1 cellular context compared by ENCODE assay signal in the genomic region with DNA sequence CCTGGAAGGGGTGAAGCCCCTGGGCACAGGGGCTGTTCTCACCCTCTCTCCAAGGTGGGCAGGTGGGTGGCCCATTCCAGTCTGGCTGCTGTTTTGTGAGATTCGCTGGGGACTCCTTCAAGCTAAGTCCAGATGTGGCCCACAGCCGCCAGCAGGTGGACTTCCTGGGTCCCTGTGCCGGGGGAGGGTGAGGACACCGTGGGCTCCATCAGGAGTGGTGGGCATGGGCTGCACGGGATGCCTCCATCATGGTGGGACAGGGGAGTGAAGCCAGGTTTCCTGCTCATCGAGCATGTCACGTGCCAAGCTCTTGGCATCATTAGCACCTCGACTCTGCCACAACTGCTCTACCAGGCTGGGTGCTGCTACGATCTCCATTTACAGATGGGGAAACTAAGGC.
TF ChIP-seq lines count a peak whose summit lies in the region.

No MANE protein-coding gene starts in this region.

TF ChIP-seq in HCT116, 20 proteins besides CTCF, POLR2A, EP300 and RAD21 (continued from another document):
- TF ChIP-seq, protein P1, sequence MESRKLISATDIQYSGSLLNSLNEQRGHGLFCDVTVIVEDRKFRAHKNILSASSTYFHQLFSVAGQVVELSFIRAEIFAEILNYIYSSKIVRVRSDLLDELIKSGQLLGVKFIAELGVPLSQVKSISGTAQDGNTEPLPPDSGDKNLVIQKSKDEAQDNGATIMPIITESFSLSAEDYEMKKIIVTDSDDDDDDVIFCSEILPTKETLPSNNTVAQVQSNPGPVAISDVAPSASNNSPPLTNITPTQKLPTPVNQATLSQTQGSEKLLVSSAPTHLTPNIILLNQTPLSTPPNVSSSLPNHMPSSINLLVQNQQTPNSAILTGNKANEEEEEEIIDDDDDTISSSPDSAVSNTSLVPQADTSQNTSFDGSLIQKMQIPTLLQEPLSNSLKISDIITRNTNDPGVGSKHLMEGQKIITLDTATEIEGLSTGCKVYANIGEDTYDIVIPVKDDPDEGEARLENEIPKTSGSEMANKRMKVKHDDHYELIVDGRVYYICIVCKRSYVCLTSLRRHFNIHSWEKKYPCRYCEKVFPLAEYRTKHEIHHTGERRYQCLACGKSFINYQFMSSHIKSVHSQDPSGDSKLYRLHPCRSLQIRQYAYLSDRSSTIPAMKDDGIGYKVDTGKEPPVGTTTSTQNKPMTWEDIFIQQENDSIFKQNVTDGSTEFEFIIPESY (IDR thresholded peaks at IDR 0.05; ENCODE audit: extremely low read depth, insufficient replicate concordance, low read length), result no peak
- TF ChIP-seq YY1 (IDR thresholded peaks at IDR 0.05; ENCODE audit: extremely low read depth, insufficient replicate concordance, low read depth, low read length), result no peak
- TF ChIP-seq, protein P2, sequence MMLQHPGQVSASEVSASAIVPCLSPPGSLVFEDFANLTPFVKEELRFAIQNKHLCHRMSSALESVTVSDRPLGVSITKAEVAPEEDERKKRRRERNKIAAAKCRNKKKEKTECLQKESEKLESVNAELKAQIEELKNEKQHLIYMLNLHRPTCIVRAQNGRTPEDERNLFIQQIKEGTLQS (IDR thresholded peaks at IDR 0.05), result no peak
- no peak for TF ChIP-seq SRF (IDR thresholded peaks at IDR 0.05; ENCODE audit: low read depth)
- no peak for TF ChIP-seq ELF1 (IDR thresholded peaks at IDR 0.05; ENCODE audit: borderline replicate concordance, low read depth)
- TF ChIP-seq FOSL1 (IDR thresholded peaks at IDR 0.05; ENCODE audit: low read depth), result no peak
- TF ChIP-seq CBX3 (IDR thresholded peaks at IDR 0.05; ENCODE audit: low read depth), result no peak
- TF ChIP-seq, protein P3, sequence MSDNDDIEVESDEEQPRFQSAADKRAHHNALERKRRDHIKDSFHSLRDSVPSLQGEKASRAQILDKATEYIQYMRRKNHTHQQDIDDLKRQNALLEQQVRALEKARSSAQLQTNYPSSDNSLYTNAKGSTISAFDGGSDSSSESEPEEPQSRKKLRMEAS (IDR thresholded peaks at IDR 0.05), result no peak
- no peak for TF ChIP-seq CEBPB (IDR thresholded peaks at IDR 0.05; ENCODE audit: low read depth)
- TF ChIP-seq JUND (IDR thresholded peaks at IDR 0.05), result no peak
- TF ChIP-seq EZH2phosphoT487 (IDR thresholded peaks at IDR 0.05; ENCODE audit: borderline replicate concordance), result no peak
- TF ChIP-seq ZFX (IDR thresholded peaks at IDR 0.05), result no peak
